Comparison of ENCODE assay signal across 1 cellular context in genomic region chr6:17947574-17947973, GRCh38. TPM values are rescaled to one million over a fixed set of nuclear protein-coding genes. Genes with fewer than 3 reads are reported as not detected.
"Had no signal": no experiment of that assay in that cellular context is flagged by ENCODE, and none has a peak within 500 bp of the region (broad histone marks: within the 10 kb centered on the region; RNA-seq: fewer than 3 reads in every experiment).

No MANE protein-coding gene starts in this region.

RNA-seq across cellular contexts. Expression of gene KIF13A, which starts 39.9 kb away (rescaled TPM):
- polyA plus RNA-seq: naive thymus-derived CD8-positive, alpha-beta T cell had no signal
